ENCODE assay signal across 1 cellular context in genomic region chr16:3690470-3690918, GRCh38.
TF ChIP-seq lines count a peak whose summit lies in the region.

No MANE protein-coding gene starts in this region.

TF ChIP-seq in HepG2, 621 proteins besides CTCF, POLR2A, EP300 and RAD21 (continued from another document):
- 0 out of 2 replicates have a peak, but pooled peaks have one; percentile 13 for TF ChIP-seq ZSCAN9 (CRISPR knock-in tag; IDR thresholded peaks at IDR 0.05; ENCODE audit: borderline replicate concordance)
- TF ChIP-seq ARID4A (CRISPR knock-in tag; IDR thresholded peaks at IDR 0.05; ENCODE audit: borderline replicate concordance), result peak; percentile 43; the same call in 1 of the 2 replicates
- TF ChIP-seq MED1 (CRISPR knock-in tag; IDR thresholded peaks at IDR 0.05), result peak; percentile 28; the same call in 1 of the 2 replicates
- no peak for TF ChIP-seq ZBTB2 (CRISPR knock-in tag; IDR thresholded peaks at IDR 0.05; ENCODE audit: low read depth)
- TF ChIP-seq ZNF136 (CRISPR knock-in tag; IDR thresholded peaks at IDR 0.05; ENCODE audit: low read depth), result peak; percentile 90; the same call in 1 of the 2 replicates
- TF ChIP-seq HOXD1 (CRISPR knock-in tag; IDR thresholded peaks at IDR 0.05), result peak; percentile 56; the same call in 1 of the 2 replicates
- TF ChIP-seq SNAI1 (CRISPR knock-in tag; IDR thresholded peaks at IDR 0.05; ENCODE audit: borderline replicate concordance), result no peak
- peak; percentile 79 for TF ChIP-seq XRCC5 (optimal IDR thresholded peaks at IDR 0.05; ENCODE audit: low read length)
- peak in 1 of 2 experiments; percentile 34; a peak in 1 of 4 replicates for TF ChIP-seq KLF16 (CRISPR knock-in tag; IDR thresholded peaks at IDR 0.05)
- 0 out of 2 replicates have a peak, but pooled peaks have one; percentile 23 for TF ChIP-seq THAP11 (CRISPR knock-in tag; IDR thresholded peaks at IDR 0.05)
- TF ChIP-seq ZNF501 (CRISPR knock-in tag; IDR thresholded peaks at IDR 0.05), result no peak
- 0 out of 2 replicates have a peak, but pooled peaks have one; percentile 14 for TF ChIP-seq ARID5B (CRISPR knock-in tag; IDR thresholded peaks at IDR 0.05)
TF ChIP-seq in HepG2: peak in this region for 60.
